ENCODE assay signal across 10 cellular contexts in the genomic region with DNA sequence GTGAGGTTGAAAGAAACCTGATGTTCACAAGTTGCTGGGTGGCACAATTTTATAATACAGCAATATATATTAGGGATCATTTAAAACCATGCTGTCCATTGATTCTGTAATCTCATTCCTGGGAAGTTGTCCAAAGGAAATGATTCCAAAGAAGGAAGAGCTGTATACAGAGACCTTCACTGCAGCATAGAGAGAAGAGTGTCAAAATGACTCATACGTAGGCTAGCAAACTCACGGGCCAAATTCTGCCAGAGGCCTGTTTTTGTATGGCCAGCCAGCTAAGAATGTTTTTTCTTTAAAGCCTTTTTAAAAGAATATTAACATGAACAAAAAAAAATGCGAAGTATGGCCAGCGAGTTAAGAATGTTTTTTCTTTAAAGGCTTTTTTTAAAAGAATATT.
DNase-seq lines count a peak whose midpoint lies in the region; TF ChIP-seq lines count a peak whose summit lies in the region.
"Had no signal": no experiment of that assay in that cellular context is flagged by ENCODE, and none has a peak within 500 bp of the region (broad histone marks: within the 10 kb centered on the region; RNA-seq: fewer than 3 reads in every experiment).

No MANE protein-coding gene starts in this region.

- 3 to 6% (median 3%) methylated on average over 4 of the region's 4 CpGs for WGBS in ovary, 3 donors

- intact Hi-C loops in ovary (cut with DNase I): no loop called here

- DNase-seq in EL: peak; percentile 86
- DNase-seq in RPMI7951 (ENCODE audit: low read depth): peak; percentile 83
- peak; percentile 90 for DNase-seq in fibroblast of mammary gland (ENCODE audit: low read depth)
- DNase-seq in ovary: peak; percentile 30 to 49 (median 41)
- DNase-seq in activated CD4-positive, alpha-beta T cell treated with anti-CD3 and anti-CD28 coated beads, Interleukin-2, amount 50 U/mL, for 4 hours: no peak
- no peak for DNase-seq in NCI-H2227 treated with DMSO at 0.1 percent for 48 hours (lab: John Stamatoyannopoulos, UW)
- no peak for DNase-seq in DMS153 treated with DMSO at 0.1 percent for 48 hours (lab: John Stamatoyannopoulos, UW; ENCODE audit: unreplicated experiment)
- DNase-seq in NK-92 (lab: John Stamatoyannopoulos, UW; ENCODE audit: unreplicated experiment): no peak
- DNase-seq: GDM1, T-helper 9 cell had no signal

- no peak for TF ChIP-seq POLR2A in ovary (IDR thresholded peaks at IDR 0.05)

- no peak overlapping the region for H3K27ac ChIP-seq in ovary

- no peaks in the 10 kb centered on the region for H3K9me3 ChIP-seq in ovary

- no peak for TF ChIP-seq EP300 in ovary (IDR thresholded peaks at IDR 0.05)

- no peaks in the 10 kb centered on the region for H3K36me3 ChIP-seq in ovary

- H3K27me3 ChIP-seq in ovary: no peaks in the 10 kb centered on the region

- H3K4me3 ChIP-seq in fibroblast of mammary gland (ENCODE audit: control insufficient read depth, low read depth, low read length) (no peak overlapping the region), ovary (no peak overlapping the region)

- no peaks in the 10 kb centered on the region for H3K4me1 ChIP-seq in ovary (ENCODE audit: insufficient read depth)

- TF ChIP-seq CTCF in fibroblast of mammary gland (conservative IDR thresholded peaks at IDR 0.05; ENCODE audit: control insufficient read depth, insufficient read depth, low read depth, low read length): no peak
- no peak for TF ChIP-seq CTCF in ovary (IDR thresholded peaks at IDR 0.05)

Comparison
In these comparisons a context has a peak if more than half of its experiments do, and no peak if none do; other contexts are left out.
1. DNase-seq: peak in EL (single experiment), RPMI7951 (single experiment), fibroblast of mammary gland (single experiment) and ovary (5 of 5); none in activated CD4-positive, alpha-beta T cell treated with anti-CD3 and anti-CD28 coated beads, Interleukin-2, amount 50 U/mL, for 4 hours (0 of 2), NCI-H2227 treated with DMSO at 0.1 percent for 48 hours (single experiment), DMS153 treated with DMSO at 0.1 percent for 48 hours (single experiment) and NK-92 (single experiment).